Comparison of ENCODE assay signal across 8 cellular contexts in the genomic region with DNA sequence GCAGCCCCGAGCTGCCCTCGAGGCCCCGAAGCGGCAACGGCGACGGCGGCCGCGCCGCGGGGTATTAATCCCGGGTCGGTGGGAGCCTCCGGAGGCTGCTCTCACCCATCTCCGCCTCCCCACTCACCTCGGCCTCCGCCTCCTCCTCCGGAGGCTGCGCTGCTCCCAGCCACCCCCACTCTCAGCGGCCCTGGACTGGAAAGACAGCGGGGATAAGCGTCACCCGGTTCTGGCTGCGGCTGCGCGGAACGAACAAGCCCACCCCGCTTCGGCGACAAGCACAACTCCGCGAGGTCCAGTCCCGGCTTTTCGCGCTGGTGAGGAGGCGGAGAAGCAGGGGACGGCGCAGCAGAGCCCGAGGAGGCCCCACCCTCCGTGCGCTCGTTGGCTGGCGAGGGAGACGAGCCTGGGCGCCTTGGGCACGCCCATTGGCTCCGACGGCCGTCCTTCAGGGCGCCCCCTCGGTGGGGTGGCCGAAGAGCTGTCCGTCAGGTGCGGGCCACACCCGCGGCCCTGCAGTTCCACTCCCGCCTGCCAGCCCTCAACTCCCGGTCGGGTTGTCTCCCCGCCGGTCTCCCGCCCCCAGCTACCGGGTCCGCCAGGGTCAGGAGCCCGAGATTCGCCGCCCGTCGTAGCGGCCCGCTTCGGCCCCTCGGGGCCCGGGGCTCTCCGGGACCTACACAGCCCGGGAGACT. TPM values are rescaled to one million over a fixed set of nuclear protein-coding genes. Genes with fewer than 3 reads are reported as not detected.
A peak's percentile ranks its signal among the peaks of the same experiment; 100 is the strongest.
DNase-seq lines count a peak whose midpoint lies in the region; ATAC-seq, FAIRE-seq and TF ChIP-seq lines count a peak whose summit lies in the region.

Gene ZMYM5 (minus strand): TSS at position 327 of the 695 bp plus-strand sequence. CDS start 11,469 bp downstream, outside the sequence.

- peak within 1 kb of the TSS; percentile 80 for H3K4me3 Mint-ChIP-seq in Calu3 (ENCODE audit: low read depth, unreplicated experiment)

- H3K27me3 ChIP-seq in OCI-LY3 (ENCODE audit: low read depth, low read length), result no peaks in the 10 kb centered on the region
- no peaks in the 10 kb centered on the region for H3K27me3 ChIP-seq in endothelial cell of umbilical vein (ENCODE audit: control insufficient read depth in 2 of 2, insufficient read depth in 2 of 2, low read length in 2 of 2)

- H3K9me3 ChIP-seq in OCI-LY3 (ENCODE audit: insufficient read depth, low read length) (no peaks in the 10 kb centered on the region), endothelial cell of umbilical vein (replicated peaks; ENCODE audit: control insufficient read depth, insufficient read depth, low read length) (no peaks in the 10 kb centered on the region)

- intact Hi-C loops in Calu3 (cut with micrococcal nuclease; ENCODE audit: unreplicated experiment) (loop anchor here (5.0 kb wide), 1 partner anchor 81 kb away; the partner anchor contains the start of gene PSPC1), endothelial cell of umbilical vein (cut with micrococcal nuclease) (loop anchor here (1.0 to 5.0 kb wide), 7 partner anchors 17 to 299 kb away; partner anchors contain the start of genes GJA3, MPHOSPH8 and PSPC1)

- H3K4me1 ChIP-seq in OCI-LY3 (ENCODE audit: low read length), result peaks cover 21% of the 10 kb centered on the region
- H3K4me1 ChIP-seq in endothelial cell of umbilical vein (ENCODE audit: control insufficient read depth, extremely low read depth, insufficient read depth, low read length), result peaks cover 30% of the 10 kb centered on the region

- peaks cover 56% of the 10 kb centered on the region for H3K36me3 Mint-ChIP-seq in Calu3 (ENCODE audit: insufficient read depth, unreplicated experiment)

- CTCF ChIA-PET in Calu3 (lab: Charles Lee), result interaction anchor here (0.9 to 1.3 kb wide), 3 partner anchors 18 to 69 kb away, joined by 4 to 5 read pairs (median 4); no protein-coding TSS in a partner anchor
- CTCF ChIA-PET in endothelial cell of umbilical vein (lab: Charles Lee), result interaction anchor here (0.9 to 1.4 kb wide), 8 partner anchors 10 to 276 kb away, joined by 3 to 12 read pairs (median 3); partner anchors contain the start of gene MPHOSPH8

- no peaks in the 10 kb centered on the region for H3K27me3 Mint-ChIP-seq in Calu3 (ENCODE audit: unreplicated experiment)

- TF ChIP-seq POLR2A in endothelial cell of umbilical vein (IDR thresholded peaks at IDR 0.05; ENCODE audit: low read depth, low read length), result peak; percentile 21

- dilution Hi-C loops in endothelial cell of umbilical vein (cut with MboI; ENCODE audit: extremely low pct_ligation_motif_present, low sequenced_read_pairs), result no loop called here

- H3K27ac ChIP-seq in OCI-LY3 (ENCODE audit: low read length) (peak within 1 kb of the TSS; percentile 88), endothelial cell of umbilical vein (ENCODE audit: insufficient read depth, low read depth, low read length) (peak within 1 kb of the TSS; percentile 81)

- H3K36me3 ChIP-seq in OCI-LY3 (replicated peaks; ENCODE audit: low read depth, low read length) (peaks cover 6% of the 10 kb centered on the region), endothelial cell of umbilical vein (ENCODE audit: control insufficient read depth in 2 of 2, extremely low read depth in 1 of 2, insufficient read depth in 2 of 2, low read length in 2 of 2) (no peaks in the 10 kb centered on the region)

- DNase-seq in Calu3, result peak; percentile 97
- DNase-seq in HuH-7 (ENCODE audit: low spot score), result peak; percentile 96
- peak; percentile 88 for DNase-seq in activated T-cell treated with anti-CD3 and anti-CD28 coated beads for 1 hour (ENCODE audit: low read depth)
- peak; percentile 100 for DNase-seq in endothelial cell of umbilical vein (ENCODE audit: low read depth, low spot score)
- DNase-seq in middle frontal gyrus (ENCODE audit: extremely low spot score, low spot score), result peak; percentile 98
- DNase-seq in stimulated activated CD8-positive, alpha-beta memory T cell treated with anti-CD3 and anti-CD28 coated beads, Interleukin-2, amount 100 ng/mL, for 48 hours (ENCODE audit: low read depth in 2 of 2), result peak; percentile 95 to 97

- H2AFZ ChIP-seq in OCI-LY3 (ENCODE audit: low read depth, low read length) (peak within 1 kb of the TSS; percentile 49; the same call in 1 of the 2 replicates), endothelial cell of umbilical vein (ENCODE audit: low read depth, low read length) (peak within 1 kb of the TSS; percentile 97)

- no TSS peak for BruUV-seq in Calu3 (replicated peaks; lab: Mats Ljungman, UMichigan)
- BruUV-seq in endothelial cell of umbilical vein (replicated peaks; lab: Mats Ljungman, UMichigan), result no TSS peak

- no peaks in the 10 kb centered on the region for H3K9me1 ChIP-seq in endothelial cell of umbilical vein (replicated peaks; ENCODE audit: control insufficient read depth, extremely low read depth, insufficient read depth, low read length)

- H3K27ac Mint-ChIP-seq in Calu3 (ENCODE audit: unreplicated experiment), result peak within 1 kb of the TSS; percentile 88

- H3K9me3 Mint-ChIP-seq in Calu3 (ENCODE audit: low read depth, unreplicated experiment), result no peaks in the 10 kb centered on the region

- H3K4me3 ChIP-seq in OCI-LY3 (ENCODE audit: low read length) (peak within 1 kb of the TSS; percentile 92), endothelial cell of umbilical vein (replicated peaks in 1 of 3; ENCODE audit: insufficient read depth in 1 of 3, low read depth in 1 of 3, low read length in 3 of 3) (peak within 1 kb of the TSS; percentile 77 to 99 (median 91))

- H3K79me2 ChIP-seq in OCI-LY3 (ENCODE audit: low read length) (peaks cover 43% of the 10 kb centered on the region), endothelial cell of umbilical vein (ENCODE audit: control insufficient read depth, insufficient read depth, low read length) (peaks cover 38% of the 10 kb centered on the region)

- no peaks in the 10 kb centered on the region for H3K4me1 Mint-ChIP-seq in Calu3 (ENCODE audit: low read depth, unreplicated experiment)

- H3K4me2 ChIP-seq in OCI-LY3 (ENCODE audit: low read length) (peak within 1 kb of the TSS; percentile 84), endothelial cell of umbilical vein (ENCODE audit: insufficient read depth, low read length) (peak within 1 kb of the TSS; percentile 97)

- TF ChIP-seq CTCF in Calu3 (IDR thresholded peaks at IDR 0.05; ENCODE audit: unreplicated experiment), result no peak
- TF ChIP-seq CTCF in OCI-LY3 (IDR thresholded peaks at IDR 0.05; ENCODE audit: low read depth, low read length), result no peak
- no peak for TF ChIP-seq CTCF in endothelial cell of umbilical vein (IDR thresholded peaks at IDR 0.05; ENCODE audit: extremely low read depth in 1 of 2, insufficient read depth in 1 of 2, low read depth in 1 of 2, low read length in 2 of 2)

- H3K9ac ChIP-seq in OCI-LY3 (ENCODE audit: low read length), result peak within 1 kb of the TSS; percentile 93
- H3K9ac ChIP-seq in endothelial cell of umbilical vein (replicated peaks; ENCODE audit: extremely low read depth, insufficient read depth, low read length), result peak within 1 kb of the TSS; percentile 95

- peaks cover 12% of the 10 kb centered on the region; the same call in 1 of the 2 replicates for H4K20me1 ChIP-seq in OCI-LY3 (ENCODE audit: insufficient read depth, low read length)
- H4K20me1 ChIP-seq in endothelial cell of umbilical vein (replicated peaks; ENCODE audit: control insufficient read depth, extremely low read depth, insufficient read depth, low read length), result no peaks in the 10 kb centered on the region

- FAIRE-seq in endothelial cell of umbilical vein (lab: Jason Lieb, UNC), result peak; percentile 97

- POLR2A ChIA-PET in endothelial cell of umbilical vein (lab: Charles Lee), result interaction anchor here (0.6 to 3.0 kb wide), 2 partner anchors 18 to 34 kb away, joined by 3 to 14 read pairs; no protein-coding TSS in a partner anchor

- ATAC-seq in GM21447 (IDR thresholded peaks at IDR 0.05; ENCODE audit: unreplicated experiment), result peak; percentile 75

TF ChIP-seq in endothelial cell of umbilical vein, 7 proteins besides CTCF, POLR2A, EP300 and RAD21:
- peak; percentile 47 for TF ChIP-seq POLR2AphosphoS5 (IDR thresholded peaks at IDR 0.05; ENCODE audit: insufficient read depth, low read depth, low read length)
- no peak for TF ChIP-seq EZH2 (IDR thresholded peaks at IDR 0.05; ENCODE audit: borderline replicate concordance, low read depth, low read length, severe bottlenecking)

RNA-seq across cellular contexts. Expression of gene ZMYM5, which starts in this region (rescaled TPM):
- total RNA-seq in Calu3 (2022), result 8.6 and 10.6 TPM in 2 replicates
- total RNA-seq in endothelial cell of umbilical vein, result 10.1 and 13.1 TPM in 2 replicates
- polyA plus RNA-seq in endothelial cell of umbilical vein, result 4.0 and 4.9 TPM in 2 replicates
- polyA plus RNA-seq in endothelial cell of umbilical vein (2011; cell fraction: cytosol; rRNA removed), result 6.6 and 7.8 TPM in 2 replicates
- 12.6 and 14.2 TPM in 2 replicates for polyA plus RNA-seq in endothelial cell of umbilical vein (2011; cell fraction: nucleus; rRNA removed)
- polyA plus RNA-seq in endothelial cell of umbilical vein (2012), result 10.6 and 12.7 TPM in 2 replicates
- polyA minus RNA-seq in endothelial cell of umbilical vein, result 4.8 and 5.1 TPM in 2 replicates
- polyA minus RNA-seq in endothelial cell of umbilical vein (2011; cell fraction: cytosol; rRNA and poly(A)+ RNA removed), result 2.6 TPM
- polyA minus RNA-seq in endothelial cell of umbilical vein (2011; cell fraction: nucleus; rRNA and poly(A)+ RNA removed), result 8.4 and 12.9 TPM in 2 replicates

Comparison
In these comparisons a context has a peak if more than half of its experiments do, and no peak if none do; other contexts are left out.
1. Peak in every context shown above with its lines: DNase-seq, ATAC-seq, H3K4me3 ChIP-seq and H3K27ac ChIP-seq.